In the genomic region with DNA sequence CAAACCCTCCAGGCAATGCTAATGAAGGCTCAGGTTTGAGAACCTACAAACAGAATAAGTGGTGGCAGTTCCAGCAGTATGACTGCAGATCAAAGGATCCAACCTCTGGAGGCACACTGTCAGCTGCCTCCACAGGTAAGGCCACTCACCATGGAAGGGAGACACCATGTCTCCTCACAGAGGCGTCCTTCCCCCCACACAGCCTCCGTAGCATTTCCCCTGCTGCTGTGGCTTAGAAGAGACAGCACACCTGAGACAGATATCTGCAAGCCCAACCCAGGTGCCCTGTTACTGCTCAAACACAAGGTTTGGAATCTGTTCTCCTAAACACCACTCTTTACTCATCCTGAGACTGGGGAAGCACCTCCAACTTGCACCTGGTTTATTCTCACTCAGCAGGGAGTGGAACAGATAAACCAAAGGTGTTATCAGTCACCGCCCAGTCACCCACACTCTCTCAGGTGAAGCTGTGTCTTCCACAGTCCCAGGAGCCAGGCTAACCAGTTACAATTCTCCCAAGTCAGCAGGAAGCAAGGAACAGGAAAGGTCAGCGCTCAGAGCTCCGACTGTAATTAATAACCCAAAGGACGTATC, we compare ENCODE assay signal across 19 cellular contexts.
A peak's percentile ranks its signal among the peaks of the same experiment; 100 is the strongest.
DNase-seq lines count a peak whose midpoint lies in the region; ATAC-seq and TF ChIP-seq lines count a peak whose summit lies in the region.
"Had no signal": no experiment of that assay in that cellular context is flagged by ENCODE, and none has a peak within 500 bp of the region (broad histone marks: within the 10 kb centered on the region; RNA-seq: fewer than 3 reads in every experiment).

No MANE protein-coding gene starts in this region.

- no peak overlapping the region for H4K8ac ChIP-seq in mesendoderm (ENCODE audit: low read depth, low read length)

- H3K4me1 Mint-ChIP-seq in activated CD8-positive, alpha-beta memory T cell treated with anti-CD3 and anti-CD28 coated beads, Interleukin-2, amount 10 ng/mL, durations not matched to agents 7 days and 5 days, result no peaks in the 10 kb centered on the region
- no peaks in the 10 kb centered on the region for H3K4me1 Mint-ChIP-seq in activated T-helper 17 cell treated with anti-CD3 and anti-CD28 coated beads, Interleukin-2, amount 50 U/mL, for 72 hours
- H3K4me1 Mint-ChIP-seq in progenitor cell of endocrine pancreas (ENCODE audit: low read depth), result peaks cover 16% of the 10 kb centered on the region
- peaks cover 3% of the 10 kb centered on the region for H3K4me1 Mint-ChIP-seq in activated T-cell treated with anti-CD3 and anti-CD28 coated beads, Interleukin-2, amount 50 U/mL, for 4 hours (ENCODE audit: low read depth)

- H3K79me1 ChIP-seq in mesendoderm (ENCODE audit: low read length), result no peaks in the 10 kb centered on the region

- peaks cover 8% of the 10 kb centered on the region for H3K4me1 ChIP-seq in mesendoderm (ENCODE audit: control insufficient read depth, low read depth, low read length)

- peak overlapping the region; percentile 5 for H2AK5ac ChIP-seq in mesendoderm (ENCODE audit: low read length)

- WGBS in mesendoderm (ENCODE audit: extremely low coverage, insufficient coverage, low lambda C conversion rate), result no CpG with 5 or more reads among the region's 6 CpGs

- H3K79me2 ChIP-seq in mesendoderm (ENCODE audit: control insufficient read depth, insufficient read depth, low read length), result no peaks in the 10 kb centered on the region

- H3K4ac ChIP-seq in mesendoderm (ENCODE audit: low read depth, low read length), result no peak overlapping the region

- H2BK5ac ChIP-seq in mesendoderm (ENCODE audit: low read length), result no peak overlapping the region

- H3K9me3 Mint-ChIP-seq in activated CD8-positive, alpha-beta memory T cell treated with anti-CD3 and anti-CD28 coated beads, Interleukin-2, amount 10 ng/mL, durations not matched to agents 7 days and 5 days (ENCODE audit: low read depth), result no peaks in the 10 kb centered on the region
- H3K9me3 Mint-ChIP-seq in activated T-helper 17 cell treated with anti-CD3 and anti-CD28 coated beads, Interleukin-2, amount 50 U/mL, for 72 hours, result no peaks in the 10 kb centered on the region
- H3K9me3 Mint-ChIP-seq in progenitor cell of endocrine pancreas (ENCODE audit: low read depth), result peaks cover 2% of the 10 kb centered on the region
- no peaks in the 10 kb centered on the region for H3K9me3 Mint-ChIP-seq in activated T-cell treated with anti-CD3 and anti-CD28 coated beads, Interleukin-2, amount 50 U/mL, for 4 hours

- no peak for ATAC-seq in activated CD8-positive, alpha-beta memory T cell treated with anti-CD3 and anti-CD28 coated beads, Interleukin-2, amount 10 ng/mL, durations not matched to agents 7 days and 5 days
- ATAC-seq in activated T-helper 17 cell treated with anti-CD3 and anti-CD28 coated beads, Interleukin-2, amount 50 U/mL, for 72 hours (replicated peaks), result peak; percentile 56
- ATAC-seq in activated T-cell treated with anti-CD3 and anti-CD28 coated beads, Interleukin-2, amount 50 U/mL, for 4 hours, result no peak
- ATAC-seq: GM12878 had no signal

- no peaks in the 10 kb centered on the region for H3K36me3 ChIP-seq in mesendoderm (ENCODE audit: control insufficient read depth, insufficient read depth, low read length)
- H3K36me3 ChIP-seq: BLaER1 treated with 17β-estradiol and CSF1 and Interleukin-3, amounts not matched to agents 10 nM and 100 nM had no signal

- peak; percentile 54 for DNase-seq in activated CD8-positive, alpha-beta memory T cell treated with anti-CD3 and anti-CD28 coated beads for 24 hours
- no peak for DNase-seq in activated CD8-positive, alpha-beta memory T cell treated with anti-CD3 and anti-CD28 coated beads, Interleukin-2, amount 10 ng/mL, durations not matched to agents 7 days and 5 days
- DNase-seq in mesendoderm (peak; percentile 71), progenitor cell of endocrine pancreas (ENCODE audit: low spot score, unreplicated experiment) (no peak), NCI-H82 treated with DMSO at 0.1 percent for 48 hours (lab: John Stamatoyannopoulos, UW; ENCODE audit: unreplicated experiment) (no peak), NCI-H1694 (lab: John Stamatoyannopoulos, UW) (no peak)
- no peak for DNase-seq in activated T-cell treated with anti-CD3 and anti-CD28 coated beads, Interleukin-2, amount 50 U/mL, for 4 hours
- DNase-seq: DND-41, GDM1, GM23248, KBM-7, MV-4-11, NCI-H1417, NCI-H1930, NCI-H526 treated with DMSO at 0.1 percent for 48 hours, OCI-M1 had no signal

- no peak overlapping the region for H3K4me2 ChIP-seq in mesendoderm (ENCODE audit: low read length)
- H3K4me2 ChIP-seq: BLaER1 treated with 17β-estradiol and CSF1 and Interleukin-3, amounts not matched to agents 10 nM and 100 nM had no signal

- no peaks in the 10 kb centered on the region for H3K36me3 Mint-ChIP-seq in activated CD8-positive, alpha-beta memory T cell treated with anti-CD3 and anti-CD28 coated beads, Interleukin-2, amount 10 ng/mL, durations not matched to agents 7 days and 5 days
- no peaks in the 10 kb centered on the region for H3K36me3 Mint-ChIP-seq in activated T-helper 17 cell treated with anti-CD3 and anti-CD28 coated beads, Interleukin-2, amount 50 U/mL, for 72 hours (ENCODE audit: low read depth)
- H3K36me3 Mint-ChIP-seq in progenitor cell of endocrine pancreas (ENCODE audit: insufficient read depth), result no peaks in the 10 kb centered on the region
- H3K36me3 Mint-ChIP-seq in activated T-cell treated with anti-CD3 and anti-CD28 coated beads, Interleukin-2, amount 50 U/mL, for 4 hours (ENCODE audit: insufficient read depth), result no peaks in the 10 kb centered on the region

- CTCF ChIA-PET in activated CD8-positive, alpha-beta memory T cell treated with anti-CD3 and anti-CD28 coated beads, Interleukin-2, amount 10 ng/mL, durations not matched to agents 7 days and 5 days (lab: Charles Lee), result no interaction called here

- no peak overlapping the region for H2BK15ac ChIP-seq in mesendoderm (replicated peaks; ENCODE audit: low read depth)

- peak overlapping the region; percentile 15 for H3K56ac ChIP-seq in mesendoderm (ENCODE audit: low read length)

- H3K4me3 ChIP-seq in mesendoderm (ENCODE audit: low read length), result no peak overlapping the region
- H3K4me3 ChIP-seq: BLaER1 treated with 17β-estradiol and CSF1 and Interleukin-3, amounts not matched to agents 10 nM and 100 nM; GM12878; GM23248 had no signal

- no peak overlapping the region for H3K27ac Mint-ChIP-seq in activated CD8-positive, alpha-beta memory T cell treated with anti-CD3 and anti-CD28 coated beads, Interleukin-2, amount 10 ng/mL, durations not matched to agents 7 days and 5 days
- H3K27ac Mint-ChIP-seq in activated T-helper 17 cell treated with anti-CD3 and anti-CD28 coated beads, Interleukin-2, amount 50 U/mL, for 72 hours, result no peak overlapping the region
- H3K27ac Mint-ChIP-seq in progenitor cell of endocrine pancreas, result peak overlapping the region; percentile 27

- H2BK120ac ChIP-seq in mesendoderm (ENCODE audit: low read depth, low read length), result no peak overlapping the region

- no peak overlapping the region for H3K23ac ChIP-seq in mesendoderm (ENCODE audit: low read length)

- H3K27ac ChIP-seq in mesendoderm (ENCODE audit: low read depth, low read length), result no peak overlapping the region
- H3K27ac ChIP-seq: BLaER1 treated with 17β-estradiol and CSF1 and Interleukin-3, amounts not matched to agents 10 nM and 100 nM; GM23248 had no signal

- no peak overlapping the region for H3K9ac ChIP-seq in mesendoderm (ENCODE audit: low read length)
- H3K9ac ChIP-seq: BLaER1 treated with 17β-estradiol and CSF1 and Interleukin-3, amounts not matched to agents 10 nM and 100 nM; GM23248 had no signal

- no peak for TF ChIP-seq CTCF in progenitor cell of endocrine pancreas (IDR thresholded peaks at IDR 0.05; ENCODE audit: unreplicated experiment)

- no peak overlapping the region for H4K5ac ChIP-seq in mesendoderm (ENCODE audit: low read length)

- no peak overlapping the region for H3K18ac ChIP-seq in mesendoderm (ENCODE audit: low read length)

- no peak overlapping the region for H3K4me3 Mint-ChIP-seq in activated CD8-positive, alpha-beta memory T cell treated with anti-CD3 and anti-CD28 coated beads, Interleukin-2, amount 10 ng/mL, durations not matched to agents 7 days and 5 days
- no peak overlapping the region for H3K4me3 Mint-ChIP-seq in activated T-helper 17 cell treated with anti-CD3 and anti-CD28 coated beads, Interleukin-2, amount 50 U/mL, for 72 hours
- H3K4me3 Mint-ChIP-seq in progenitor cell of endocrine pancreas (ENCODE audit: low read depth), result peak overlapping the region; percentile 44
- H3K4me3 Mint-ChIP-seq in activated T-cell treated with anti-CD3 and anti-CD28 coated beads, Interleukin-2, amount 50 U/mL, for 4 hours, result no peak overlapping the region

- H3K27me3 Mint-ChIP-seq in activated CD8-positive, alpha-beta memory T cell treated with anti-CD3 and anti-CD28 coated beads, Interleukin-2, amount 10 ng/mL, durations not matched to agents 7 days and 5 days, result no peaks in the 10 kb centered on the region
- H3K27me3 Mint-ChIP-seq in activated T-helper 17 cell treated with anti-CD3 and anti-CD28 coated beads, Interleukin-2, amount 50 U/mL, for 72 hours, result no peaks in the 10 kb centered on the region
- peaks cover 11% of the 10 kb centered on the region for H3K27me3 Mint-ChIP-seq in progenitor cell of endocrine pancreas
- no peaks in the 10 kb centered on the region for H3K27me3 Mint-ChIP-seq in activated T-cell treated with anti-CD3 and anti-CD28 coated beads, Interleukin-2, amount 50 U/mL, for 4 hours (ENCODE audit: low read depth)

- no peaks in the 10 kb centered on the region for H3K27me3 ChIP-seq in mesendoderm (ENCODE audit: insufficient read depth, low read length, poor library complexity)
- H3K27me3 ChIP-seq: BLaER1 treated with 17β-estradiol and CSF1 and Interleukin-3, amounts not matched to agents 10 nM and 100 nM had no signal

Comparison
In these comparisons a context has a peak if more than half of its experiments do, and no peak if none do; other contexts are left out.
1. DNase-seq: peak in activated CD8-positive, alpha-beta memory T cell treated with anti-CD3 and anti-CD28 coated beads for 24 hours (single experiment) and mesendoderm (single experiment); none in activated CD8-positive, alpha-beta memory T cell treated with anti-CD3 and anti-CD28 coated beads, Interleukin-2, amount 10 ng/mL, durations not matched to agents 7 days and 5 days (single experiment), progenitor cell of endocrine pancreas (single experiment), NCI-H82 treated with DMSO at 0.1 percent for 48 hours (single experiment), activated T-cell treated with anti-CD3 and anti-CD28 coated beads, Interleukin-2, amount 50 U/mL, for 4 hours (single experiment) and NCI-H1694 (single experiment).